ENCODE assay signal across 9 cellular contexts in the genomic region with DNA sequence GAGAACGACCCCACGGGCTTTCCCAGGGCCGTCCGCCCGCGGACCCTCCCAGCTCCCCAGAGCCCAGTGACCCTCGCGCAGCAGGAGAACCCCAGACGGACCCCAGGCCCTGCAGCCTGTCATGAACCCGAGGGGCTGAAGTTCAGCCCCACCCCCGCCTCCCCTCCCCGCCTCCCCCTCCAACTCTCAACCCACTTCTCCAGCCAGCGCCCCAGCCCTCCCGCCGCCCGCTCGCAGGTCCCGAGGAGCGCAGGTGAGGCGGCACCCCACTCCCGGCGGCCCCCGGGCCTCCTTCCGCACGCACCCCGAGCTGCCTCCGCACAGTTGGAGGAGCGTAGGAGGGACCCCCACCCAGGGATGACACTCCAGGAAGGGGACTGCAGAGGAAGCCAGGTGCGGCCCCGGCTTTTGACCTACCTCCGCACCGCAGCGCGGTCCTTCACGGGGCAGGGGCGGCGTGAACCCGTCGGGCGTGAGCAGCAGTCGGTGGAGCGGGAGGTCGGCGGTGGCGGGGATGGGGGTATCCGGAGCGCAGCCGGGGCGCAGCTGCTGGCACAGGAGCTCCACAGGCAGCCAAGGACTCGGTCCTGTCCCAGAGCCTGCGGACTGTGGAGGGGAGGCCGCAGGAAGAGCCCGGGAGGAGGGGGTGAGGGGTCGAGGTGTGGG. TPM values are rescaled to one million over a fixed set of nuclear protein-coding genes. Genes with fewer than 3 reads are reported as not detected.
A peak's percentile ranks its signal among the peaks of the same experiment; 100 is the strongest.
DNase-seq lines count a peak whose midpoint lies in the region; ATAC-seq and TF ChIP-seq lines count a peak whose summit lies in the region.
"Had no signal": no experiment of that assay in that cellular context is flagged by ENCODE, and none has a peak within 500 bp of the region (broad histone marks: within the 10 kb centered on the region; RNA-seq: fewer than 3 reads in every experiment).

A gene with protein sequence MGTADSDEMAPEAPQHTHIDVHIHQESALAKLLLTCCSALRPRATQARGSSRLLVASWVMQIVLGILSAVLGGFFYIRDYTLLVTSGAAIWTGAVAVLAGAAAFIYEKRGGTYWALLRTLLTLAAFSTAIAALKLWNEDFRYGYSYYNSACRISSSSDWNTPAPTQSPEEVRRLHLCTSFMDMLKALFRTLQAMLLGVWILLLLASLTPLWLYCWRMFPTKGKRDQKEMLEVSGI (plus strand): TSS at position 194 of the 666 bp plus-strand sequence. CDS start 782 bp downstream, outside the sequence.

- TF ChIP-seq EP300 in tibial nerve (IDR thresholded peaks at IDR 0.05), result no peak

- H3K4me3 Mint-ChIP-seq in T-helper 2 cell treated with Interferon-gamma antibody and Interleukin-4, amounts not matched to agents 5 μg/mL and 100 μg/mL, for 36 hours, result peak within 1 kb of the TSS; percentile 44

- no peaks in the 10 kb centered on the region for H3K4me1 Mint-ChIP-seq in T-helper 2 cell treated with Interferon-gamma antibody and Interleukin-4, amounts not matched to agents 5 μg/mL and 100 μg/mL, for 36 hours (ENCODE audit: low read depth)

- H3K27me3 Mint-ChIP-seq in T-helper 2 cell treated with Interferon-gamma antibody and Interleukin-4, amounts not matched to agents 5 μg/mL and 100 μg/mL, for 36 hours (ENCODE audit: low read depth), result peaks cover 55% of the 10 kb centered on the region

- TF ChIP-seq POLR2A in tibial nerve (IDR thresholded peaks at IDR 0.05), result no peak

- peaks cover 2% of the 10 kb centered on the region for H3K36me3 Mint-ChIP-seq in T-helper 2 cell treated with Interferon-gamma antibody and Interleukin-4, amounts not matched to agents 5 μg/mL and 100 μg/mL, for 36 hours (ENCODE audit: low read depth)

- H3K9me3 ChIP-seq in endocrine pancreas (ENCODE audit: control insufficient read depth, low read length) (no peaks in the 10 kb centered on the region), muscle layer of colon (ENCODE audit: low read length) (peaks cover 3% of the 10 kb centered on the region), tibial nerve (peaks cover 0 to 16% (median 0%) of the 10 kb centered on the region in 4 donors)

- peak within 1 kb of the TSS; percentile 14 for H3K27ac ChIP-seq in muscle layer of colon (ENCODE audit: low read depth, low read length)
- peak within 1 kb of the TSS; percentile 55 to 89 (median 81) for H3K27ac ChIP-seq in tibial nerve

- no peak within 1 kb of the TSS for H3K4me3 ChIP-seq in endocrine pancreas (ENCODE audit: control insufficient read depth, insufficient read depth, low read length)
- peak within 1 kb of the TSS; percentile 32 to 54 for H3K4me3 ChIP-seq in muscle layer of colon (ENCODE audit: low read depth in 1 of 2, low read length in 2 of 2)
- H3K4me3 ChIP-seq in tibial nerve, result peak within 1 kb of the TSS; percentile 37 to 60 (median 59)

- peak within 1 kb of the TSS; percentile 83 for H3K9ac ChIP-seq in endocrine pancreas (ENCODE audit: control insufficient read depth, insufficient read depth, low read length)
- H3K9ac ChIP-seq in muscle layer of colon (ENCODE audit: low read length), result no peak within 1 kb of the TSS

- no peak for ATAC-seq in HG02763 (IDR thresholded peaks at IDR 0.05; ENCODE audit: unreplicated experiment)
- ATAC-seq in HG02938 (IDR thresholded peaks at IDR 0.05; ENCODE audit: unreplicated experiment), result no peak
- no peak for ATAC-seq in GM18909 (IDR thresholded peaks at IDR 0.05; ENCODE audit: poor library complexity, unreplicated experiment)

- H3K27me3 ChIP-seq in endocrine pancreas (ENCODE audit: control insufficient read depth, insufficient read depth, low read length) (no peaks in the 10 kb centered on the region), muscle layer of colon (ENCODE audit: control insufficient read depth in 1 of 2, insufficient read depth in 2 of 2, low read length in 2 of 2) (peaks cover 4 to 34% of the 10 kb centered on the region in 2 donors), tibial nerve (peaks cover 0 to 31% of the 10 kb centered on the region in 2 donors)

- no peaks in the 10 kb centered on the region for H3K36me3 ChIP-seq in endocrine pancreas (ENCODE audit: control insufficient read depth, insufficient read depth, low read length)
- H3K36me3 ChIP-seq in muscle layer of colon (ENCODE audit: insufficient read depth, low read length), result peaks cover 5% of the 10 kb centered on the region
- peaks cover 0 to 28% (median 0%) of the 10 kb centered on the region in 3 donors for H3K36me3 ChIP-seq in tibial nerve

- peaks cover 6% of the 10 kb centered on the region for H3K4me1 ChIP-seq in endocrine pancreas (ENCODE audit: control insufficient read depth, insufficient read depth, low read length)
- H3K4me1 ChIP-seq in muscle layer of colon (ENCODE audit: insufficient read depth, low read length), result no peaks in the 10 kb centered on the region
- H3K4me1 ChIP-seq in tibial nerve, result peaks cover 0 to 22% (median 6%) of the 10 kb centered on the region in 4 donors

- H3K9me3 Mint-ChIP-seq in T-helper 2 cell treated with Interferon-gamma antibody and Interleukin-4, amounts not matched to agents 5 μg/mL and 100 μg/mL, for 36 hours, result no peaks in the 10 kb centered on the region

- 2 to 4% methylated on average over 9 to 34 of the region's 54 CpGs for WGBS in tibial nerve, 2 donors

- no peak for DNase-seq in T-helper 2 cell treated with Interferon-gamma antibody and Interleukin-4, amounts not matched to agents 5 μg/mL and 100 μg/mL, for 36 hours (ENCODE audit: low spot score)
- DNase-seq in T-helper 2 cell (no peak), tibial nerve (ENCODE audit: low spot score in 2 of 2) (no peak)
- DNase-seq: NK-92 treated with Interleukin-12 subunit alpha and Interleukin-12 subunit beta, amount 100 ng/mL, for 24 hours had no signal

- H3K27ac Mint-ChIP-seq in T-helper 2 cell treated with Interferon-gamma antibody and Interleukin-4, amounts not matched to agents 5 μg/mL and 100 μg/mL, for 36 hours, result no peak within 1 kb of the TSS

- TF ChIP-seq CTCF in tibial nerve (IDR thresholded peaks at IDR 0.05), result no peak

RNA-seq across cellular contexts. Expression of the gene that starts here (rescaled TPM):
- 10 to 100 TPM; 21.8 to 62.4 (median 36.1) TPM for total RNA-seq in tibial nerve
